In the genomic region with DNA sequence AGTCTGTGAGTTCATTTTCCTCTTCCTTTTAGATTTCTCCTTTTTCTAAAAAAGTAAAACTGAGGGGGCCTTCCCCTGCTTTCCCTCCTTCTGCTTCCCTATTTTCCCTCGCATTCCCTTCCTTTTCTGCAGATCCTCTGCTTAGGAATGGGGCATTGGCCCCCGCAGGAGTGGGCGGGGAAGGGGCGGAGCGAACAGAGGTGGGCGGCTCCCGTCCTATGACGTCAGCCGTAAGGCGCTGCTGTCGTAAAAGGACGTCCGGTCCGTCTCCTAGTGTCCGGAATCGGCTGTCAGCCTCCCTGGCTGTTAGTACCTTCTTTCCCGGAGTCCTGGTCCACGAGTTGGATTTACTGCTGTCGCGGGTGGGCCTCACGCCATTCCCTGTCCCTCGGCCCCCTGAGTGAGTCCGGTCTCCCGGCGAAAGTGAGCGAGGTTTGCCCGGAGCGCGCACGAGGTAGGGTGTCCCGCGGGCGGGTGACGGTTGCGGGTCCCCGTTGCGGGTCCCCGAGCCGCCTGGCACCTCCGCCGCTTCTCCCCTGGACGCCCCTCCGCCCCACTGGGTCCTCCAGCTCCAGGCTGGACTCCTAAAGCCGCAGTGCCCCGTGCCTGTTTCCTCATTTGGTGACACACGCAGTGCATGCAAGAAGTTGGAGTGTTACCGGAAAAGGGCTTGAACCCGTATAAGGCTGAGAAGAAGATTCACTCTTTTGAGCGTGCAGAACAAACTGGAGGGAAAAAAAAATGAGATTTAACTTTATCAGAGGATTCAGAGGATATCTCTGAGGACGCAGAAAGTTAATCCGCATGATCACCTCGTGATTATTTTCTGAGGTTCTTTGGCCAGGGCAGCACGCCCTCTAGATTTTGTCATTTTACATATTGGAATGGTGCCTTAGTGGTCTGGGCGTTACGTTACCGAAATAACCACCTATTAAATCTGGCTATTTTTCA, we compare ENCODE assay signal across 8 cellular contexts. TPM values are rescaled to one million over a fixed set of nuclear protein-coding genes. Genes with fewer than 3 reads are reported as not detected.
DNase-seq lines count a peak whose midpoint lies in the region; ATAC-seq, FAIRE-seq and TF ChIP-seq lines count a peak whose summit lies in the region.

Gene ZNF330, plus strand, starts transcription at position 241 of the 951 bp plus-strand sequence. CDS start 1,477 bp downstream, outside the sequence.

- no peaks in the 10 kb centered on the region for H3K9me3 ChIP-seq in T-helper 17 cell (ENCODE audit: control insufficient read depth, low read length, poor library complexity, severe bottlenecking)
- H3K9me3 ChIP-seq in left ventricle myocardium inferior (replicated peaks) = no peaks in the 10 kb centered on the region

- H3K4me3 ChIP-seq in left ventricle myocardium inferior = peak within 1 kb of the TSS; percentile 84

- peak within 1 kb of the TSS; percentile 94 for H3K27ac ChIP-seq in left ventricle myocardium inferior (replicated peaks)

- peaks cover 19% of the 10 kb centered on the region for H3K36me3 ChIP-seq in left ventricle myocardium inferior

- peaks cover 8% of the 10 kb centered on the region for H3K36me3 Mint-ChIP-seq in T-helper 17 cell (ENCODE audit: low read depth)
- H3K36me3 Mint-ChIP-seq in progenitor cell of endocrine pancreas (ENCODE audit: insufficient read depth) = peaks cover 6% of the 10 kb centered on the region

- ATAC-seq in HG02642 (IDR thresholded peaks at IDR 0.05; ENCODE audit: poor library complexity, unreplicated experiment) (peak; percentile 93), T-helper 17 cell (peak; percentile 92)

- no peaks in the 10 kb centered on the region for H3K9me3 Mint-ChIP-seq in progenitor cell of endocrine pancreas (ENCODE audit: low read depth)

- H3K27me3 Mint-ChIP-seq in T-helper 17 cell (peaks cover 8% of the 10 kb centered on the region), progenitor cell of endocrine pancreas (no peaks in the 10 kb centered on the region)

- DNase-seq in GM12891 (ENCODE audit: insufficient read length, low spot score) = peak; percentile 54
- peak; percentile 10 for DNase-seq in NCI-H1105 (lab: John Stamatoyannopoulos, UW)
- DNase-seq in T-helper 17 cell = peak; percentile 78 to 93 (median 79)
- peak; percentile 46 to 94 (median 86) for DNase-seq in amygdala (lab: John Stamatoyannopoulos, UW)
- DNase-seq in left ventricle myocardium inferior = peak; percentile 93
- DNase-seq in progenitor cell of endocrine pancreas (ENCODE audit: low spot score, unreplicated experiment) = peak; percentile 94
- DNase-seq in ureter (ENCODE audit: low spot score) = peak; percentile 94

- TF ChIP-seq POLR2A in GM12891 (IDR thresholded peaks at IDR 0.05; ENCODE audit: low read depth, low read length) = peak; percentile 74

- FAIRE-seq in GM12891 (lab: Jason Lieb, UNC) = peak; percentile 100

- TF ChIP-seq CTCF in left ventricle myocardium inferior (IDR thresholded peaks at IDR 0.05; ENCODE audit: borderline replicate concordance) (no peak), progenitor cell of endocrine pancreas (IDR thresholded peaks at IDR 0.05; ENCODE audit: unreplicated experiment) (peak; percentile 34)

- intact Hi-C loops in left ventricle myocardium inferior (cut with micrococcal nuclease) = no loop called here

- H3K27ac Mint-ChIP-seq in T-helper 17 cell (peak within 1 kb of the TSS; percentile 94), progenitor cell of endocrine pancreas (peak within 1 kb of the TSS; percentile 95)

- H3K4me3 Mint-ChIP-seq in T-helper 17 cell = peak within 1 kb of the TSS; percentile 95
- H3K4me3 Mint-ChIP-seq in progenitor cell of endocrine pancreas (ENCODE audit: low read depth) = peak within 1 kb of the TSS; percentile 95

- no peaks in the 10 kb centered on the region for H3K27me3 ChIP-seq in left ventricle myocardium inferior (ENCODE audit: low read depth)

- peaks cover 72% of the 10 kb centered on the region for H3K4me1 ChIP-seq in left ventricle myocardium inferior

- H3K4me1 Mint-ChIP-seq in T-helper 17 cell = peaks cover 26% of the 10 kb centered on the region
- H3K4me1 Mint-ChIP-seq in progenitor cell of endocrine pancreas (ENCODE audit: low read depth) = peaks cover 14% of the 10 kb centered on the region

TF ChIP-seq in GM12891, 5 proteins besides CTCF, POLR2A, EP300 and RAD21:
- TF ChIP-seq SPI1 (IDR thresholded peaks at IDR 0.05; ENCODE audit: low read depth, low read length) = no peak
- no peak for TF ChIP-seq PAX5 (IDR thresholded peaks at IDR 0.05; ENCODE audit: insufficient read depth, low read length, severe bottlenecking)
- peak; percentile 70 for TF ChIP-seq TAF1 (IDR thresholded peaks at IDR 0.05; ENCODE audit: low read depth, low read length)
- 0 out of 2 replicates have a peak, but pooled peaks have one; percentile 15 for TF ChIP-seq POU2F2 (IDR thresholded peaks at IDR 0.05; ENCODE audit: low read depth, low read length)
- peak; percentile 84 for TF ChIP-seq POLR2AphosphoS5 (IDR thresholded peaks at IDR 0.05; ENCODE audit: low read depth, low read length)

RNA-seq across cellular contexts. Expression of gene ZNF330, which starts in this region (rescaled TPM):
- 42.3 TPM for polyA plus RNA-seq in GM12891 (2012; ENCODE audit: low read depth, missing spikeins)
- total RNA-seq in T-helper 17 cell = 10 to 100 TPM; 30.4 to 39.3 TPM
- total RNA-seq in left ventricle myocardium inferior = 144 TPM
- 31.4 and 33.8 TPM in 2 replicates for total RNA-seq in progenitor cell of endocrine pancreas
- total RNA-seq in ureter = 39.0 TPM

Comparison
In these comparisons a context has a peak if more than half of its experiments do, and no peak if none do; other contexts are left out.
1. Peak in every context shown above with its lines: DNase-seq, ATAC-seq, H3K4me3 ChIP-seq and H3K27ac ChIP-seq.
2. DNase-seq: peak in every context shown above with its lines; median percentile 94 in progenitor cell of endocrine pancreas; 94 in ureter; 93 in left ventricle myocardium inferior; 86 in amygdala; 79 in T-helper 17 cell; 54 in GM12891; 10 in NCI-H1105.